ENCODE assay signal across 8 cellular contexts in the genomic region with DNA sequence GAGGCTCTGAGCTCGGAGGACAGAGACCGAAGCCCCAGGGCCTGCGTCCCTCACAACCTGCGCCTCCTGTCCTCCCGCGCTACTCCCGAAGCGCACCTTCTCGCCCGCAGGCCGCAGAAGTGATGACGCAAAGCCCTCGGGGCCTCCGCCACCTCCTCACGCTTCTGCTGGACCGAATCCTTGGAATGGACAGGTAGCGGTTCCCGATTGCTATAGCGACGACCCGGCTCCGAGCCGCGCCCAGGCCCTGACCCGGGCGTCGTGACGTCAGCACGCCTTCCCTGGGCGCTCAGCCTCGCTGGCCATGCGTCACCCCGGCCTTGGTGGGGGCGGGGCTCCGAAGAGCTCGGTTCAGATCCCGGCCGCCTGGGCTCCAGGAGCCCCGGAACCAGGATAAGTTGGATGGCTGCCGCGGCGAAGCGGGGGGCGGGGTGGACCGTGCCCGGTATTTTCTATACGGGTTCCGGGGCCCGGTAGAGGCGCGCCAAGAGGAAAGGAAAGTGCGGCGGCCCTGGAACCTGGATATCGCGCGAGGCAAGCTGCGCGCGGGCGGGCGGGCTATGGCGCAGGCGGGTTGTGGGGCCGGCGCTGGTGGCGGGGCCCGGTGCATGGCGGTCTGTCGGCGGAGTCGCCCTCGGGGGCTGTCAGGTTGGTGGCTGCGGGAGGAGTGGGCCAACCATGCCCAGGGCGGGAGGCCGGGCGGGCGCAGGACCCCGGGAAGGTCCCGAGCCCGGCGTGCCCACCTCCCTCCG. TPM values are rescaled to one million over a fixed set of nuclear protein-coding genes. Genes with fewer than 3 reads are reported as not detected.
DNase-seq lines count a peak whose midpoint lies in the region; ATAC-seq and TF ChIP-seq lines count a peak whose summit lies in the region.

A gene (plus strand): TSS at position 542 of the 752 bp plus-strand sequence. CDS start 21,417 bp downstream, outside the sequence.

- peak within 1 kb of the TSS; percentile 96 for H3K4me3 Mint-ChIP-seq in activated CD4-positive, alpha-beta T cell treated with anti-CD3 and anti-CD28 coated beads, Interleukin-2, amount 10 ng/mL, durations not matched to agents 24 days and 14 days

- no peaks in the 10 kb centered on the region for H3K27me3 Mint-ChIP-seq in activated CD4-positive, alpha-beta T cell treated with anti-CD3 and anti-CD28 coated beads, Interleukin-2, amount 10 ng/mL, durations not matched to agents 24 days and 14 days

- H3K36me3 Mint-ChIP-seq in activated CD4-positive, alpha-beta T cell treated with anti-CD3 and anti-CD28 coated beads, Interleukin-2, amount 10 ng/mL, durations not matched to agents 24 days and 14 days (ENCODE audit: low read depth) = no peaks in the 10 kb centered on the region

- H3K36me3 ChIP-seq in BE2C = no peaks in the 10 kb centered on the region

- H3K27ac ChIP-seq in coronary artery = peak within 1 kb of the TSS; percentile 84 to 98

- peaks cover 27% of the 10 kb centered on the region for H3K4me1 Mint-ChIP-seq in activated CD4-positive, alpha-beta T cell treated with anti-CD3 and anti-CD28 coated beads, Interleukin-2, amount 10 ng/mL, durations not matched to agents 24 days and 14 days

- no peaks in the 10 kb centered on the region for H3K9me3 ChIP-seq in BE2C

- no peaks in the 10 kb centered on the region for H3K4me1 ChIP-seq in BE2C

- H3K9me3 Mint-ChIP-seq in activated CD4-positive, alpha-beta T cell treated with anti-CD3 and anti-CD28 coated beads, Interleukin-2, amount 10 ng/mL, durations not matched to agents 24 days and 14 days = no peaks in the 10 kb centered on the region

- no peak for TF ChIP-seq CTCF in BE2C (IDR thresholded peaks at IDR 0.05; ENCODE audit: low read depth, low read length)
- TF ChIP-seq CTCF in coronary artery (IDR thresholded peaks at IDR 0.05) = no peak

- no peaks in the 10 kb centered on the region for H3K27me3 ChIP-seq in BE2C

- intact Hi-C loops in activated CD4-positive, alpha-beta T cell treated with anti-CD3 and anti-CD28 coated beads, Interleukin-2, amount 10 ng/mL, durations not matched to agents 24 days and 14 days (cut with micrococcal nuclease) = loop anchor here (1.0 to 2.0 kb wide), 2 partner anchors 39 to 371 kb away; a partner anchor contains a TSS

- ATAC-seq in HG03469 (IDR thresholded peaks at IDR 0.05; ENCODE audit: unreplicated experiment) = peak; percentile 72

- H3K27ac Mint-ChIP-seq in activated CD4-positive, alpha-beta T cell treated with anti-CD3 and anti-CD28 coated beads, Interleukin-2, amount 10 ng/mL, durations not matched to agents 24 days and 14 days = peak within 1 kb of the TSS; percentile 95

- peak; percentile 99 for DNase-seq in BE2C
- DNase-seq in GM19240 (ENCODE audit: insufficient read length, low spot score) = peak; percentile 91
- peak; percentile 92 for DNase-seq in NCI-H526 treated with DMSO at 0.1 percent for 48 hours (lab: John Stamatoyannopoulos, UW)
- peak; percentile 97 for DNase-seq in activated CD4-positive, alpha-beta T cell treated with anti-CD3 and anti-CD28 coated beads, Interleukin-2, amount 10 ng/mL, durations not matched to agents 24 days and 14 days
- peak; percentile 98 for DNase-seq in coronary artery (ENCODE audit: low spot score)
- peak; percentile 99 for DNase-seq in left kidney (ENCODE audit: low read depth, low spot score)
- DNase-seq in stimulated activated CD4-positive, alpha-beta T cell treated with anti-CD3 and anti-CD28 coated beads, Interleukin-2, amount 100 ng/mL, for 24 hours = peak; percentile 93 to 96

- H3K4me3 ChIP-seq in BE2C (ENCODE audit: low read depth, low read length) (peak within 1 kb of the TSS; percentile 95), coronary artery (peak within 1 kb of the TSS; percentile 95)

RNA-seq across cellular contexts. Expression of the gene that starts here (rescaled TPM):
- polyA plus RNA-seq in BE2C (2012; ENCODE audit: insufficient read depth, insufficient read length, low read depth) = 34.1 TPM
- 31.0 and 31.4 TPM in 2 replicates for total RNA-seq in activated CD4-positive, alpha-beta T cell treated with anti-CD3 and anti-CD28 coated beads, Interleukin-2, amount 10 ng/mL, durations not matched to agents 24 days and 14 days

Comparison
In these comparisons a context has a peak if more than half of its experiments do, and no peak if none do; other contexts are left out.
1. Peak in every context shown above with its lines: DNase-seq, ATAC-seq, H3K4me3 ChIP-seq and H3K27ac ChIP-seq.